ENCODE assay signal across 1 cellular context in the genomic region with DNA sequence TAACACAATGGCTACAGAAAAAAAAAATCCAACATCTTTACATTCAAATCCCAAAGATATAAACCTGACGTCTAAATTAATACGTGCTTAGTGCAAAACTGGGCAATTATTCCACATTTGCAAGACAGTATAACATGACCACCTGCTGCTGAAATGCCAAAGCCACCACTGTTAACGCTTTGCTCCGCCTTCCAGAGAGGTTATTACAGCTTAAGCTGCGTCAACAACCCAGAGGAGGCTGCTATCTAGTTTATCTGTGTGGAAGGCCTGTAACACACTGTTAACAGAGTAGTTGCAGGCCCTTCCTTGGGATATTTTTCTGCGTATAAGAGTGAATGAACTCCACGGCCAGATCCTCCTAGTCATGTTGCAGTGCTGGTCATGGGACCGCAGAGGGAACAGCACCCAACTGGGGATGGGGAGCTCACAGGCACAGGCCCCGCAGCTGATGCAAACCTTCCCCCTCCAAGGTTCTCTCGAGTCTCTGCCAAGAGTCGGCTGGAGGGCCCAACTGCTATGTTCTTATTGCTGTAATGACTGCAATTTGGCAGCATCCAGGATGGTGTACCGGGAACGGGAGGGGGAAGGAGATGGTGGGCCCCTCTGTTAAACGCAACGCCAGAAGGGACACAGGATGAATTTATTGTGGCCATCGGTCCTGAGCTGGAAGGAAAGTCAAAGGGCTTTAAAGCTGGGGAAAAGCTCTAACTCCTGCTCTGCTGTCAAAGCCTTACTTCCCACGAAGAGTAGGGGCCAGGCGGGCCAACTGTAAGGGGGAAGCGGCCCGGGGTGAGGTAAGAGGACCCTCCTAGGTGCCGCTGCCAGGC.
A peak's percentile ranks its signal among the peaks of the same experiment; 100 is the strongest.
TF ChIP-seq lines count a peak whose summit lies in the region.

No MANE protein-coding gene starts in this region.

TF ChIP-seq in HepG2, 621 proteins besides CTCF, POLR2A, EP300 and RAD21 (continued from another document and continues in another):
- TF ChIP-seq, protein P1, sequence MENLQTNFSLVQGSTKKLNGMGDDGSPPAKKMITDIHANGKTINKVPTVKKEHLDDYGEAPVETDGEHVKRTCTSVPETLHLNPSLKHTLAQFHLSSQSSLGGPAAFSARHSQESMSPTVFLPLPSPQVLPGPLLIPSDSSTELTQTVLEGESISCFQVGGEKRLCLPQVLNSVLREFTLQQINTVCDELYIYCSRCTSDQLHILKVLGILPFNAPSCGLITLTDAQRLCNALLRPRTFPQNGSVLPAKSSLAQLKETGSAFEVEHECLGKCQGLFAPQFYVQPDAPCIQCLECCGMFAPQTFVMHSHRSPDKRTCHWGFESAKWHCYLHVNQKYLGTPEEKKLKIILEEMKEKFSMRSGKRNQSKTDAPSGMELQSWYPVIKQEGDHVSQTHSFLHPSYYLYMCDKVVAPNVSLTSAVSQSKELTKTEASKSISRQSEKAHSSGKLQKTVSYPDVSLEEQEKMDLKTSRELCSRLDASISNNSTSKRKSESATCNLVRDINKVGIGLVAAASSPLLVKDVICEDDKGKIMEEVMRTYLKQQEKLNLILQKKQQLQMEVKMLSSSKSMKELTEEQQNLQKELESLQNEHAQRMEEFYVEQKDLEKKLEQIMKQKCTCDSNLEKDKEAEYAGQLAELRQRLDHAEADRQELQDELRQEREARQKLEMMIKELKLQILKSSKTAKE (CRISPR knock-in tag; IDR thresholded peaks at IDR 0.05; ENCODE audit: borderline replicate concordance): no peak
- TF ChIP-seq KDM6A (CRISPR knock-in tag; IDR thresholded peaks at IDR 0.05; ENCODE audit: low read depth) (no peak), PAWR (CRISPR knock-in tag; IDR thresholded peaks at IDR 0.05; ENCODE audit: borderline replicate concordance) (no peak; the same call in 1 of the 2 replicates), ZNF329 (CRISPR knock-in tag; IDR thresholded peaks at IDR 0.05; ENCODE audit: low read depth) (no peak; the same call in 1 of the 2 replicates), ZNF773 (CRISPR knock-in tag; IDR thresholded peaks at IDR 0.05; ENCODE audit: borderline replicate concordance) (no peak), HOXA3 (CRISPR knock-in tag; IDR thresholded peaks at IDR 0.05) (0 out of 2 replicates have a peak, but pooled peaks have one; percentile 0), ZNF678 (CRISPR knock-in tag; IDR thresholded peaks at IDR 0.05) (no peak), ZFAT (CRISPR knock-in tag; conservative IDR thresholded peaks at IDR 0.05) (no peak), ZNF713 (CRISPR knock-in tag; IDR thresholded peaks at IDR 0.05) (peak; percentile 89; the same call in 1 of the 2 replicates), NKX3-1 (CRISPR knock-in tag; IDR thresholded peaks at IDR 0.05) (no peak; the same call in 1 of the 2 replicates), HNRNPLL (IDR thresholded peaks at IDR 0.05; ENCODE audit: low read depth, low read length, poor library complexity, severe bottlenecking) (peak; percentile 38), SMARCC2 (IDR thresholded peaks at IDR 0.05) (no peak), ZNF766 (CRISPR knock-in tag; IDR thresholded peaks at IDR 0.05; ENCODE audit: borderline replicate concordance) (no peak; the same call in 1 of the 2 replicates), ZKSCAN1 (IDR thresholded peaks at IDR 0.05; ENCODE audit: low read length) (no peak), FOXO1 (CRISPR knock-in tag; IDR thresholded peaks at IDR 0.05) (no peak), PHB2 (IDR thresholded peaks at IDR 0.05; ENCODE audit: partially characterized antibody) (no peak), ZBTB8A (CRISPR knock-in tag; IDR thresholded peaks at IDR 0.05; ENCODE audit: borderline replicate concordance, low read depth) (no peak), FOXM1 (CRISPR knock-in tag; IDR thresholded peaks at IDR 0.05) (no peak), SIX1 (CRISPR knock-in tag; IDR thresholded peaks at IDR 0.05; ENCODE audit: borderline replicate concordance) (no peak), NFRKB (IDR thresholded peaks at IDR 0.05) (no peak), KAT7 (CRISPR knock-in tag; IDR thresholded peaks at IDR 0.05; ENCODE audit: borderline replicate concordance) (no peak), ZMYM2 (CRISPR knock-in tag; IDR thresholded peaks at IDR 0.05) (no peak)
- TF ChIP-seq, protein P2, sequence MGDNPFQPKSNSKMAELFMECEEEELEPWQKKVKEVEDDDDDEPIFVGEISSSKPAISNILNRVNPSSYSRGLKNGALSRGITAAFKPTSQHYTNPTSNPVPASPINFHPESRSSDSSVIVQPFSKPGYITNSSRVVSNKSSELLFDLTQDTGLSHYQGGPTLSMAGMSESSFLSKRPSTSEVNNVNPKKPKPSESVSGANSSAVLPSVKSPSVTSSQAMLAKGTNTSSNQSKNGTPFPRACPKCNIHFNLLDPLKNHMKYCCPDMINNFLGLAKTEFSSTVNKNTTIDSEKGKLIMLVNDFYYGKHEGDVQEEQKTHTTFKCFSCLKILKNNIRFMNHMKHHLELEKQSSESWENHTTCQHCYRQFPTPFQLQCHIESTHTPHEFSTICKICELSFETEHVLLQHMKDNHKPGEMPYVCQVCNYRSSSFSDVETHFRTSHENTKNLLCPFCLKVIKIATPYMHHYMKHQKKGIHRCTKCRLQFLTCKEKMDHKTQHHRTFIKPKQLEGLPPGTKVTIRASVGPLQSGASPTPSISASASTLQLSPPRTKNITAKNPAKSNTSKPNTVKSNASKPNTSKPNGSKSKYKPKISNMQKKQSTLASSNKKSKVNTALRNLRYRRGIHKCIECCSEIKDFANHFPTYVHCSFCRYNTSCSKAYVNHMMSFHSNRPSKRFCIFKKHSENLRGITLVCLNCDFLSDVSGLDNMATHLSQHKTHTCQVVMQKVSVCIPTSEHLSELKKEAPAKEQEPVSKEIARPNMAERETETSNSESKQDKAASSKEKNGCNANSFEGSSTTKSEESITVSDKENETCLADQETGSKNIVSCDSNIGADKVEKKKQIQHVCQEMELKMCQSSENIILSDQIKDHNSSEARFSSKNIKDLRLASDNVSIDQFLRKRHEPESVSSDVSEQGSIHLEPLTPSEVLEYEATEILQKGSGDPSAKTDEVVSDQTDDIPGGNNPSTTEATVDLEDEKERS (CRISPR knock-in tag; IDR thresholded peaks at IDR 0.05): no peak
- TF ChIP-seq, protein P3, sequence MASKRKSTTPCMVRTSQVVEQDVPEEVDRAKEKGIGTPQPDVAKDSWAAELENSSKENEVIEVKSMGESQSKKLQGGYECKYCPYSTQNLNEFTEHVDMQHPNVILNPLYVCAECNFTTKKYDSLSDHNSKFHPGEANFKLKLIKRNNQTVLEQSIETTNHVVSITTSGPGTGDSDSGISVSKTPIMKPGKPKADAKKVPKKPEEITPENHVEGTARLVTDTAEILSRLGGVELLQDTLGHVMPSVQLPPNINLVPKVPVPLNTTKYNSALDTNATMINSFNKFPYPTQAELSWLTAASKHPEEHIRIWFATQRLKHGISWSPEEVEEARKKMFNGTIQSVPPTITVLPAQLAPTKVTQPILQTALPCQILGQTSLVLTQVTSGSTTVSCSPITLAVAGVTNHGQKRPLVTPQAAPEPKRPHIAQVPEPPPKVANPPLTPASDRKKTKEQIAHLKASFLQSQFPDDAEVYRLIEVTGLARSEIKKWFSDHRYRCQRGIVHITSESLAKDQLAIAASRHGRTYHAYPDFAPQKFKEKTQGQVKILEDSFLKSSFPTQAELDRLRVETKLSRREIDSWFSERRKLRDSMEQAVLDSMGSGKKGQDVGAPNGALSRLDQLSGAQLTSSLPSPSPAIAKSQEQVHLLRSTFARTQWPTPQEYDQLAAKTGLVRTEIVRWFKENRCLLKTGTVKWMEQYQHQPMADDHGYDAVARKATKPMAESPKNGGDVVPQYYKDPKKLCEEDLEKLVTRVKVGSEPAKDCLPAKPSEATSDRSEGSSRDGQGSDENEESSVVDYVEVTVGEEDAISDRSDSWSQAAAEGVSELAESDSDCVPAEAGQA (IDR thresholded peaks at IDR 0.05; ENCODE audit: low read depth): no peak; the same call in 1 of the 2 replicates
- TF ChIP-seq, protein P3 (CRISPR knock-in tag; IDR thresholded peaks at IDR 0.05; ENCODE audit: borderline replicate concordance): no peak
- TF ChIP-seq, protein P4, sequence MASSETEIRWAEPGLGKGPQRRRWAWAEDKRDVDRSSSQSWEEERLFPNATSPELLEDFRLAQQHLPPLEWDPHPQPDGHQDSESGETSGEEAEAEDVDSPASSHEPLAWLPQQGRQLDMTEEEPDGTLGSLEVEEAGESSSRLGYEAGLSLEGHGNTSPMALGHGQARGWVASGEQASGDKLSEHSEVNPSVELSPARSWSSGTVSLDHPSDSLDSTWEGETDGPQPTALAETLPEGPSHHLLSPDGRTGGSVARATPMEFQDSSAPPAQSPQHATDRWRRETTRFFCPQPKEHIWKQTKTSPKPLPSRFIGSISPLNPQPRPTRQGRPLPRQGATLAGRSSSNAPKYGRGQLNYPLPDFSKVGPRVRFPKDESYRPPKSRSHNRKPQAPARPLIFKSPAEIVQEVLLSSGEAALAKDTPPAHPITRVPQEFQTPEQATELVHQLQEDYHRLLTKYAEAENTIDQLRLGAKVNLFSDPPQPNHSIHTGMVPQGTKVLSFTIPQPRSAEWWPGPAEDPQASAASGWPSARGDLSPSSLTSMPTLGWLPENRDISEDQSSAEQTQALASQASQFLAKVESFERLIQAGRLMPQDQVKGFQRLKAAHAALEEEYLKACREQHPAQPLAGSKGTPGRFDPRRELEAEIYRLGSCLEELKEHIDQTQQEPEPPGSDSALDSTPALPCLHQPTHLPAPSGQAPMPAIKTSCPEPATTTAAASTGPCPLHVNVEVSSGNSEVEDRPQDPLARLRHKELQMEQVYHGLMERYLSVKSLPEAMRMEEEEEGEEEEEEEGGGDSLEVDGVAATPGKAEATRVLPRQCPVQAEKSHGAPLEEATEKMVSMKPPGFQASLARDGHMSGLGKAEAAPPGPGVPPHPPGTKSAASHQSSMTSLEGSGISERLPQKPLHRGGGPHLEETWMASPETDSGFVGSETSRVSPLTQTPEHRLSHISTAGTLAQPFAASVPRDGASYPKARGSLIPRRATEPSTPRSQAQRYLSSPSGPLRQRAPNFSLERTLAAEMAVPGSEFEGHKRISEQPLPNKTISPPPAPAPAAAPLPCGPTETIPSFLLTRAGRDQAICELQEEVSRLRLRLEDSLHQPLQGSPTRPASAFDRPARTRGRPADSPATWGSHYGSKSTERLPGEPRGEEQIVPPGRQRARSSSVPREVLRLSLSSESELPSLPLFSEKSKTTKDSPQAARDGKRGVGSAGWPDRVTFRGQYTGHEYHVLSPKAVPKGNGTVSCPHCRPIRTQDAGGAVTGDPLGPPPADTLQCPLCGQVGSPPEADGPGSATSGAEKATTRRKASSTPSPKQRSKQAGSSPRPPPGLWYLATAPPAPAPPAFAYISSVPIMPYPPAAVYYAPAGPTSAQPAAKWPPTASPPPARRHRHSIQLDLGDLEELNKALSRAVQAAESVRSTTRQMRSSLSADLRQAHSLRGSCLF (CRISPR knock-in tag; IDR thresholded peaks at IDR 0.05; ENCODE audit: borderline replicate concordance): no peak
- TF ChIP-seq, protein P5, sequence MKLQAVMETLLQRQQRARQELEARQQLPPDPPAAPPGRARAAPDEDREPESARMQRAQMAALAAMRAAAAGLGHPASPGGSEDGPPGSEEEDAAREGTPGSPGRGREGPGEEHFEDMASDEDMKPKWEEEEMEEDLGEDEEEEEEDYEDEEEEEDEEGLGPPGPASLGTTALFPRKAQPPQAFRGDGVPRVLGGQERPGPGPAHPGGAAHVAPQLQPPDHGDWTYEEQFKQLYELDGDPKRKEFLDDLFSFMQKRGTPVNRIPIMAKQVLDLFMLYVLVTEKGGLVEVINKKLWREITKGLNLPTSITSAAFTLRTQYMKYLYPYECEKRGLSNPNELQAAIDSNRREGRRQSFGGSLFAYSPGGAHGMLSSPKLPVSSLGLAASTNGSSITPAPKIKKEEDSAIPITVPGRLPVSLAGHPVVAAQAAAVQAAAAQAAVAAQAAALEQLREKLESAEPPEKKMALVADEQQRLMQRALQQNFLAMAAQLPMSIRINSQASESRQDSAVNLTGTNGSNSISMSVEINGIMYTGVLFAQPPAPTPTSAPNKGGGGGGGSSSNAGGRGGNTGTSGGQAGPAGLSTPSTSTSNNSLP (IDR thresholded peaks at IDR 0.05; ENCODE audit: low read depth, low read length): 0 out of 2 replicates have a peak, but pooled peaks have one; percentile 13
- TF ChIP-seq, protein P6, sequence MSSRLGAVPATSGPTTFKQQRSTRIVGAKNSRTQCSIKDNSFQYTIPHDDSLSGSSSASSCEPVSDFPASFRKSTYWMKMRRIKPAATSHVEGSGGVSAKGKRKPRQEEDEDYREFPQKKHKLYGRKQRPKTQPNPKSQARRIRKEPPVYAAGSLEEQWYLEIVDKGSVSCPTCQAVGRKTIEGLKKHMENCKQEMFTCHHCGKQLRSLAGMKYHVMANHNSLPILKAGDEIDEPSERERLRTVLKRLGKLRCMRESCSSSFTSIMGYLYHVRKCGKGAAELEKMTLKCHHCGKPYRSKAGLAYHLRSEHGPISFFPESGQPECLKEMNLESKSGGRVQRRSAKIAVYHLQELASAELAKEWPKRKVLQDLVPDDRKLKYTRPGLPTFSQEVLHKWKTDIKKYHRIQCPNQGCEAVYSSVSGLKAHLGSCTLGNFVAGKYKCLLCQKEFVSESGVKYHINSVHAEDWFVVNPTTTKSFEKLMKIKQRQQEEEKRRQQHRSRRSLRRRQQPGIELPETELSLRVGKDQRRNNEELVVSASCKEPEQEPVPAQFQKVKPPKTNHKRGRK (CRISPR knock-in tag; IDR thresholded peaks at IDR 0.05): no peak
- TF ChIP-seq, protein P7, sequence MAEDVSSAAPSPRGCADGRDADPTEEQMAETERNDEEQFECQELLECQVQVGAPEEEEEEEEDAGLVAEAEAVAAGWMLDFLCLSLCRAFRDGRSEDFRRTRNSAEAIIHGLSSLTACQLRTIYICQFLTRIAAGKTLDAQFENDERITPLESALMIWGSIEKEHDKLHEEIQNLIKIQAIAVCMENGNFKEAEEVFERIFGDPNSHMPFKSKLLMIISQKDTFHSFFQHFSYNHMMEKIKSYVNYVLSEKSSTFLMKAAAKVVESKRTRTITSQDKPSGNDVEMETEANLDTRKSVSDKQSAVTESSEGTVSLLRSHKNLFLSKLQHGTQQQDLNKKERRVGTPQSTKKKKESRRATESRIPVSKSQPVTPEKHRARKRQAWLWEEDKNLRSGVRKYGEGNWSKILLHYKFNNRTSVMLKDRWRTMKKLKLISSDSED (CRISPR knock-in tag; IDR thresholded peaks at IDR 0.05): no peak
- TF ChIP-seq, protein P8, sequence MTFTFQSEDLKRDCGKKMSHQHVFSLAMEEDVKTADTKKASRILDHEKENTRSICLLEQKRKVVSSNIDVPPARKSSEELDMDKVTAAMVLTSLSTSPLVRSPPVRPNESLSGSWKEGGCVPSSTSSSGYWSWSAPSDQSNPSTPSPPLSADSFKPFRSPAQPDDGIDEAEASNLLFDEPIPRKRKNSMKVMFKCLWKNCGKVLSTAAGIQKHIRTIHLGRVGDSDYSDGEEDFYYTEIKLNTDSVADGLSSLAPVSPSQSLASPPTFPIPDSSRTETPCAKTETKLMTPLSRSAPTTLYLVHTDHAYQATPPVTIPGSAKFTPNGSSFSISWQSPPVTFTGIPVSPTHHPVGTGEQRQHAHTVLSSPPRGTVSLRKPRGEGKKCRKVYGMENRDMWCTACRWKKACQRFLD (CRISPR knock-in tag; IDR thresholded peaks at IDR 0.05; ENCODE audit: borderline replicate concordance): no peak
